ENCODE assay signal across 1 cellular context in genomic region chr6:42030585-42031506, GRCh38.
TF ChIP-seq lines count a peak whose summit lies in the region.

No MANE protein-coding gene starts in this region.

TF ChIP-seq in GM23338, 12 proteins besides CTCF, POLR2A, EP300 and RAD21 (continued from another document):
- TF ChIP-seq REST (IDR thresholded peaks at IDR 0.05; ENCODE audit: unreplicated experiment): no peak
